15 cellular contexts compared by ENCODE assay signal in genomic region chr2:176103634-176104337, GRCh38. TPM values are rescaled to one million over a fixed set of nuclear protein-coding genes. Genes with fewer than 3 reads are reported as not detected.
A peak's percentile ranks its signal among the peaks of the same experiment; 100 is the strongest.
DNase-seq lines count a peak whose midpoint lies in the region; ATAC-seq and TF ChIP-seq lines count a peak whose summit lies in the region.
"Had no signal": no experiment of that assay in that cellular context is flagged by ENCODE, and none has a peak within 500 bp of the region (broad histone marks: within the 10 kb centered on the region; RNA-seq: fewer than 3 reads in every experiment).

No MANE protein-coding gene starts in this region.

- H3K27me3 ChIP-seq in HUES6 (ENCODE audit: control insufficient read depth, insufficient read depth, low read length) (peaks cover 99% of the 10 kb centered on the region), prostate gland (replicated peaks; ENCODE audit: insufficient read depth) (peaks cover 22% of the 10 kb centered on the region)

- H3K9ac ChIP-seq in HUES6 (ENCODE audit: low read length) = no peak overlapping the region
- H3K9ac ChIP-seq: neural progenitor cell had no signal

- WGBS in prostate gland = 15% methylated on average over 20 of the region's 20 CpGs

- no peaks in the 10 kb centered on the region for H3K36me3 ChIP-seq in HUES6 (ENCODE audit: control insufficient read depth, insufficient read depth, low read length)
- H3K36me3 ChIP-seq in prostate gland = no peaks in the 10 kb centered on the region
- H3K36me3 ChIP-seq: heart left ventricle, neural progenitor cell had no signal

- H3K27ac ChIP-seq in HUES6 (ENCODE audit: low read depth, low read length) (no peak overlapping the region), epithelial cell of prostate (peak overlapping the region; percentile 98), prostate gland (peak overlapping the region; percentile 87 to 89)
- H3K27ac ChIP-seq: neural progenitor cell, testis had no signal

- no peak for ATAC-seq in GM19397 (IDR thresholded peaks at IDR 0.05; ENCODE audit: unreplicated experiment)
- ATAC-seq: activated naive CD4-positive, alpha-beta T cell treated with anti-CD3 and anti-CD28 coated beads, Interleukin-2, amount 50 U/mL, for 72 hours; heart left ventricle; left ventricle myocardium superior had no signal

- DNase-seq in AG09309 (ENCODE audit: low read depth) = no peak
- no peak for DNase-seq in epithelial cell of prostate (ENCODE audit: low read depth, low spot score)
- peak; percentile 13 for DNase-seq in prostate gland (ENCODE audit: low spot score)
- no peak for DNase-seq in stimulated activated CD4-positive, alpha-beta T cell treated with anti-CD3 and anti-CD28 coated beads, Interleukin-12 subunit alpha, Interleukin-12 subunit beta, amount 100 ng/mL, for 4 hours
- no peak for DNase-seq in ureter (ENCODE audit: low spot score)
- no peak for DNase-seq in iPS-NIHi11 (ENCODE audit: low spot score)
- DNase-seq: left ventricle myocardium superior, testis had no signal

- TF ChIP-seq CTCF in AG09309 (IDR thresholded peaks at IDR 0.05; ENCODE audit: control insufficient read depth, insufficient read depth, low read depth, low read length, missing control alignments) (no peak), prostate gland (IDR thresholded peaks at IDR 0.05) (no peak)

- H3K4me3 ChIP-seq in AG09309 (ENCODE audit: control insufficient read depth, low read depth, low read length) (peak overlapping the region; percentile 91), HUES6 (ENCODE audit: low read depth, low read length) (peak overlapping the region; percentile 52), prostate gland (peak overlapping the region; percentile 32 to 45)
- H3K4me3 ChIP-seq: neural progenitor cell, testis had no signal

- intact Hi-C loops in prostate gland (cut with DNase I) = no loop called here

- no peaks in the 10 kb centered on the region for H3K9me3 ChIP-seq in HUES6 (ENCODE audit: control insufficient read depth, insufficient read depth, low read depth, low read length)
- no peaks in the 10 kb centered on the region for H3K9me3 ChIP-seq in prostate gland
- H3K9me3 ChIP-seq: heart left ventricle, testis had no signal

- H3K4me1 ChIP-seq in HUES6 (ENCODE audit: control insufficient read depth, insufficient read depth, low read length) (peaks cover 51% of the 10 kb centered on the region), prostate gland (replicated peaks) (no peaks in the 10 kb centered on the region)
- H3K4me1 ChIP-seq: neural progenitor cell had no signal

- TF ChIP-seq POLR2A in prostate gland (IDR thresholded peaks at IDR 0.05) = no peak

RNA-seq across cellular contexts. Expression of gene HOXD11, which starts 3.3 kb away (rescaled TPM):
- 10 to 100 TPM in 1 of 2 donors, 1 to 10 TPM in 1; 8.0 to 14.9 TPM for total RNA-seq in prostate gland
- 1.2 TPM for total RNA-seq in ureter
- total RNA-seq: activated naive CD4-positive, alpha-beta T cell treated with anti-CD3 and anti-CD28 coated beads, Interleukin-2, amount 50 U/mL, for 72 hours; B cell; heart left ventricle; left ventricle myocardium superior had no signal

RNA-seq across cellular contexts. Expression of gene HOXD12, which starts 4.2 kb away (rescaled TPM):
- under 1 TPM in 1 of 2 donors, not detected in 1; 0.36 TPM for total RNA-seq in prostate gland
- total RNA-seq in ureter = not detected
- total RNA-seq: activated naive CD4-positive, alpha-beta T cell treated with anti-CD3 and anti-CD28 coated beads, Interleukin-2, amount 50 U/mL, for 72 hours; B cell; heart left ventricle; left ventricle myocardium superior; testis had no signal

RNA-seq across cellular contexts. Expression of gene HOXD13, which starts 11.3 kb away (rescaled TPM):
- total RNA-seq in prostate gland = 10 to 100 TPM; 10.6 to 11.8 TPM
- not detected for total RNA-seq in ureter
- total RNA-seq: activated naive CD4-positive, alpha-beta T cell treated with anti-CD3 and anti-CD28 coated beads, Interleukin-2, amount 50 U/mL, for 72 hours; B cell; heart left ventricle; left ventricle myocardium superior had no signal

RNA-seq across cellular contexts. Expression of gene HOXD10, which starts 12.8 kb away (rescaled TPM):
- total RNA-seq in prostate gland (10 to 100 TPM; 10.4 to 32.5 TPM), ureter (4.4 TPM)
- total RNA-seq: activated naive CD4-positive, alpha-beta T cell treated with anti-CD3 and anti-CD28 coated beads, Interleukin-2, amount 50 U/mL, for 72 hours; B cell; left ventricle myocardium superior; SK-MEL-5 had no signal

RNA-seq across cellular contexts. Expression of gene HOXD9, which starts 18.7 kb away (rescaled TPM):
- total RNA-seq in prostate gland = 10 to 100 TPM in 1 of 2 donors, 1 to 10 TPM in 1; 5.9 to 29.1 TPM
- total RNA-seq in ureter = 19.8 TPM
- total RNA-seq: activated naive CD4-positive, alpha-beta T cell treated with anti-CD3 and anti-CD28 coated beads, Interleukin-2, amount 50 U/mL, for 72 hours; B cell; left ventricle myocardium superior had no signal

Comparison
In these comparisons a context has a peak if more than half of its experiments do, and no peak if none do; other contexts are left out.
1. H3K4me3 ChIP-seq: peak in every context shown above with its lines; median percentile 91 in AG09309; 52 in HUES6; 38 in prostate gland.
2. RNA of gene HOXD13, which starts 11.3 kb away (total RNA-seq): 10.6 to 11.8 TPM in prostate gland; not detected in ureter (single experiment); every median in the first group is over 10 times any median in the second.